8 cellular contexts compared by ENCODE assay signal in genomic region chr19:21850636-21851255, GRCh38. TPM values are rescaled to one million over a fixed set of nuclear protein-coding genes. Genes with fewer than 3 reads are reported as not detected.
DNase-seq lines count a peak whose midpoint lies in the region; ATAC-seq and TF ChIP-seq lines count a peak whose summit lies in the region.

No MANE protein-coding gene starts in this region.

- peaks cover 2% of the 10 kb centered on the region for H3K27me3 Mint-ChIP-seq in neural progenitor cell (ENCODE audit: insufficient read depth, low read depth)

- H3K79me2 ChIP-seq in OCI-LY1 (ENCODE audit: insufficient read depth, low read length) (no peaks in the 10 kb centered on the region), neural progenitor cell (ENCODE audit: low read depth) (peaks cover 60% of the 10 kb centered on the region)

- H2AFZ ChIP-seq in OCI-LY1 (ENCODE audit: low read length) (no peak overlapping the region), neural progenitor cell (replicated peaks) (no peak overlapping the region)

- no peak for TF ChIP-seq CTCF in C4-2B (conservative IDR thresholded peaks at IDR 0.05)
- TF ChIP-seq CTCF in OCI-LY1 (IDR thresholded peaks at IDR 0.05; ENCODE audit: low read length) = no peak
- no peak for TF ChIP-seq CTCF in neural progenitor cell (IDR thresholded peaks at IDR 0.05)
- no peak for TF ChIP-seq CTCF in GM13976 (IDR thresholded peaks at IDR 0.05; ENCODE audit: borderline replicate concordance, control extremely low read depth, extremely low read depth, insufficient read depth, missing control alignments)

- H4K20me1 ChIP-seq in OCI-LY1 (ENCODE audit: insufficient read depth, low read length) = no peaks in the 10 kb centered on the region
- peaks cover 46% of the 10 kb centered on the region for H4K20me1 ChIP-seq in neural progenitor cell (ENCODE audit: low read depth)

- peaks cover 73% of the 10 kb centered on the region for H3K9me3 Mint-ChIP-seq in neural progenitor cell

- no peak for ATAC-seq in HG02798 (IDR thresholded peaks at IDR 0.05; ENCODE audit: poor library complexity, unreplicated experiment)
- no peak for ATAC-seq in HG03571 (IDR thresholded peaks at IDR 0.05; ENCODE audit: unreplicated experiment)

- H3K27me3 ChIP-seq in OCI-LY1 (ENCODE audit: insufficient read depth, low read length) (no peaks in the 10 kb centered on the region), neural progenitor cell (no peaks in the 10 kb centered on the region)
- H3K27me3 ChIP-seq in effector memory CD4-positive, alpha-beta T cell (replicated peaks; ENCODE audit: control insufficient read depth, insufficient read depth, low read length, poor library complexity, severe bottlenecking) = no peaks in the 10 kb centered on the region

- no peaks in the 10 kb centered on the region for H3K9me2 ChIP-seq in OCI-LY1 (ENCODE audit: low read depth, low read length)

- peaks cover 57% of the 10 kb centered on the region for H3K36me3 Mint-ChIP-seq in neural progenitor cell

- in situ Hi-C loops in GM13976 (cut with MboI; ENCODE audit: low sequenced_read_pairs, unreplicated experiment) = no loop called here

- H3K4me1 Mint-ChIP-seq in neural progenitor cell = peaks cover 10% of the 10 kb centered on the region

- no peaks in the 10 kb centered on the region for H3F3A ChIP-seq in OCI-LY1 (ENCODE audit: insufficient read depth, low read length)
- H3F3A ChIP-seq in neural progenitor cell (ENCODE audit: low read depth) = peaks cover 5% of the 10 kb centered on the region

- no peak overlapping the region for H3K9ac ChIP-seq in OCI-LY1 (ENCODE audit: low read length)
- peak overlapping the region; percentile 95 for H3K9ac ChIP-seq in neural progenitor cell

- peak overlapping the region; percentile 80 for H3K4me3 ChIP-seq in OCI-LY1 (ENCODE audit: low read depth, low read length, poor library complexity, severe bottlenecking)
- H3K4me3 ChIP-seq in effector memory CD4-positive, alpha-beta T cell (ENCODE audit: insufficient read depth, low read depth, low read length, poor library complexity, severe bottlenecking) = peak overlapping the region; percentile 97
- H3K4me3 ChIP-seq in neural progenitor cell = peak overlapping the region; percentile 78

- H3K4me3 Mint-ChIP-seq in neural progenitor cell = peak overlapping the region; percentile 92

- H3K9me3 ChIP-seq in OCI-LY1 (ENCODE audit: low read length) (0 out of 2 replicates have a peak, but pooled peaks cover 3% of the 10 kb centered on the region), neural progenitor cell (ENCODE audit: low read depth) (peaks cover 4% of the 10 kb centered on the region)
- no peaks in the 10 kb centered on the region for H3K9me3 ChIP-seq in effector memory CD4-positive, alpha-beta T cell (ENCODE audit: control insufficient read depth, low read length)

- H3K36me3 ChIP-seq in OCI-LY1 (ENCODE audit: insufficient read depth, low read length) (peaks cover 21% of the 10 kb centered on the region), neural progenitor cell (peaks cover 5% of the 10 kb centered on the region)
- no peaks in the 10 kb centered on the region for H3K36me3 ChIP-seq in effector memory CD4-positive, alpha-beta T cell (ENCODE audit: control insufficient read depth, insufficient read depth, low read length)

- H3K27ac ChIP-seq in C4-2B = peak overlapping the region; percentile 64; the same call in 1 of the 2 replicates
- no peak overlapping the region for H3K27ac ChIP-seq in OCI-LY1 (ENCODE audit: low read depth, low read length, poor library complexity, severe bottlenecking)
- H3K27ac ChIP-seq in effector memory CD4-positive, alpha-beta T cell (ENCODE audit: insufficient read depth, low read length, poor library complexity, severe bottlenecking) = no peak overlapping the region
- no peak overlapping the region for H3K27ac ChIP-seq in neural progenitor cell

- DNase-seq in effector memory CD4-positive, alpha-beta T cell = no peak
- DNase-seq in neural progenitor cell (ENCODE audit: low spot score) (no peak), GM13976 (ENCODE audit: low spot score) (no peak), cortex of kidney (lab: John Stamatoyannopoulos, UW) (no peak)

- no peaks in the 10 kb centered on the region for H3K4me1 ChIP-seq in OCI-LY1 (ENCODE audit: insufficient read depth, low read length, severe bottlenecking)
- H3K4me1 ChIP-seq in effector memory CD4-positive, alpha-beta T cell (ENCODE audit: control insufficient read depth, insufficient read depth, low read length, poor library complexity, severe bottlenecking) = no peaks in the 10 kb centered on the region
- H3K4me1 ChIP-seq in neural progenitor cell = peaks cover 19% of the 10 kb centered on the region

- H3K4me2 ChIP-seq in OCI-LY1 (ENCODE audit: low read length) = peak overlapping the region; percentile 21; the same call in 1 of the 2 replicates
- H3K4me2 ChIP-seq in neural progenitor cell = peak overlapping the region; percentile 99

- H3K27ac Mint-ChIP-seq in neural progenitor cell = no peak overlapping the region

RNA-seq across cellular contexts. Expression of gene ZNF43, which starts 14.8 kb away (rescaled TPM):
- 65.2 and 108 TPM in 2 replicates for total RNA-seq in neural progenitor cell (ENCODE audit: low replicate concordance)
